ENCODE assay signal across 9 cellular contexts in genomic region chr3:2218826-2219225, GRCh38.
"Had no signal": no experiment of that assay in that cellular context is flagged by ENCODE, and none has a peak within 500 bp of the region (broad histone marks: within the 10 kb centered on the region; RNA-seq: fewer than 3 reads in every experiment).

No MANE protein-coding gene starts in this region.

- H3K27me3 Mint-ChIP-seq: IgD-negative memory B cell had no signal

- DNase-seq: GM23248, GOT3, H7, HFFc6 had no signal

- H3K4me3 Mint-ChIP-seq: HFFc6, IgD-negative memory B cell had no signal

- ATAC-seq: HCT116, HepG2 had no signal

- H3K4me1 Mint-ChIP-seq: IgD-negative memory B cell had no signal

- H3K27ac Mint-ChIP-seq: HFFc6, IgD-negative memory B cell had no signal

- H3K36me3 ChIP-seq: HAP-1 had no signal

- H2AFZ ChIP-seq: GM23248 had no signal

- H3K4me3 ChIP-seq: GM23248, HAP-1 had no signal

- H3K27ac ChIP-seq: GM23248, HL-60 had no signal

- H3K4me1 ChIP-seq: HAP-1 had no signal

- H3K36me3 Mint-ChIP-seq: IgD-negative memory B cell had no signal

- H3K9me3 ChIP-seq: HAP-1 had no signal
